17 cellular contexts compared by ENCODE assay signal in the genomic region with DNA sequence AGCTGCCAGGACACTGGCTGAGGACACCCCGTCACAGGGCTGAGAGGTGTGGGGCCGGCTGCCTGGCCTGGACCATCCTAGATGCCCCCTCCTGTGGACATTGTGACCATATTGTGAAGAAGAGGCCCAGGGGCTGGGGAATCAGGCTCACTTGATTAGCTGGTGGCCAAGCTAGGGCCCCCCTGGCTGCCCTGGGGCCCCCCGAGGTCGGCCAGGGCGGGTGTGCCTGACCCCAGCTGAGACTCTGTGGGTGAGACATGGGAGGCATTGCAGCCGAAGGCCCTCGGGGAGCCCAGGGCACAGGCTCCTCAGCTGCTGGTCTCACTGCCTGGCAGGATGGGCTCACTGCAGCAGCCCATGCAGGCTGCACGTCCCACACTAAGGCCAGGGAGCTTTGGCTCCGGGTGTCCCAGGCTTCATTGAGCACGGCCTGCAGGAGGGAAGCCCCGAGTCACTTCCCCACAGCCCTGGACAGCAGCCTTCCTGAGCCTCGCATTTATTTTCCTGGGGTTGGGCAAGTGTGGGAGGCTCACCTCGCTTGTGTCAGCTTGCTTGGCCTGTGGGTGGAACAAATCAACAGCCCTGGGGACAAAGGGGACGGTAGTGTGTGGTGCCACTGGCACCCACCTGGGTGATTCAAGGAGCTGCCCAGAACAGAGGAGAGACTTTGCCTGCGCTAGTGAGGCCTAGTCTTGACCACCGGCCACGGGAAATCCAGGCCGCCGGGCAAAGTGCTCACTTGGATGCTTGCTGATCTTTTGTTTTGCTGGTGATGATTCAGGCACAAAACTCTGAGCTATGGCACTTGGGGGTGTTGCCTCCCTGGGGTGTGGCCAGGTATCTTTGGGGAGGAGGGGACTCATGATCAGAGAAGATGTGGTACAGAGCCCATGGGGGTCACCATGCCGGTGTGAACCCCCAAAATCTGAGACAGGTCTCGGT. TPM values are rescaled to one million over a fixed set of nuclear protein-coding genes. Genes with fewer than 3 reads are reported as not detected.
DNase-seq lines count a peak whose midpoint lies in the region; ATAC-seq, FAIRE-seq and TF ChIP-seq lines count a peak whose summit lies in the region.
"Had no signal": no experiment of that assay in that cellular context is flagged by ENCODE, and none has a peak within 500 bp of the region (broad histone marks: within the 10 kb centered on the region; RNA-seq: fewer than 3 reads in every experiment).

No MANE protein-coding gene starts in this region.

- H3K79me1 ChIP-seq in H1 (ENCODE audit: low read depth, low read length) = no peaks in the 10 kb centered on the region

- H3K56ac ChIP-seq in H1 (replicated peaks; ENCODE audit: insufficient read length, low read depth, low read length) = no peak overlapping the region

- H4K20me1 ChIP-seq in H1 (replicated peaks in 1 of 2; ENCODE audit: control insufficient read depth in 1 of 2, insufficient read depth in 2 of 2, low read length in 2 of 2) = no peaks in the 10 kb centered on the region

- no peaks in the 10 kb centered on the region for H3K36me3 Mint-ChIP-seq in osteocyte (ENCODE audit: unreplicated experiment)
- H3K36me3 Mint-ChIP-seq: activated naive CD8-positive, alpha-beta T cell had no signal

- no peak for ATAC-seq in HG02678 (IDR thresholded peaks at IDR 0.05; ENCODE audit: unreplicated experiment)
- ATAC-seq in GM18517 (IDR thresholded peaks at IDR 0.05; ENCODE audit: unreplicated experiment) = no peak
- no peak for ATAC-seq in HG03469 (IDR thresholded peaks at IDR 0.05; ENCODE audit: unreplicated experiment)
- ATAC-seq: gastrocnemius medialis had no signal

- H3K9me3 Mint-ChIP-seq in osteocyte (ENCODE audit: unreplicated experiment) = peaks cover 6% of the 10 kb centered on the region

- POLR2A ChIA-PET in H1 (lab: Charles Lee; ENCODE audit: partially characterized antibody) = interaction anchor here (1.1 kb wide), 1 partner anchor 56 kb away, joined by 3 read pairs; no protein-coding TSS in a partner anchor

- 88% methylated on average over 21 of the region's 21 CpGs; no CpG with 5 or more reads in 1 of the 2 experiments for WGBS in H1 (ENCODE audit: extremely low coverage in 1 of 2, insufficient coverage in 1 of 2, insufficient read length in 1 of 2, insufficient replicate concordance in 2 of 2, low coverage in 1 of 2, low lambda C conversion rate in 2 of 2, missing lambda C conversion rate in 1 of 2), 2 experiments

- TF ChIP-seq POLR2A in NB4 (IDR thresholded peaks at IDR 0.05; ENCODE audit: extremely low read depth, insufficient read length) = no peak
- no peak for TF ChIP-seq POLR2A in H1 (IDR thresholded peaks at IDR 0.05; ENCODE audit: control extremely low read depth in 1 of 2, low read depth in 2 of 2, low read length in 2 of 2)

- H3K18ac ChIP-seq in H1 (ENCODE audit: extremely low read depth, low read length) = peak overlapping the region; percentile 48; the same call in 1 of the 2 replicates

- no peaks in the 10 kb centered on the region for H3K36me3 ChIP-seq in H1 (ENCODE audit: control insufficient read depth in 2 of 4, insufficient read depth in 4 of 4, low read length in 3 of 4)
- H3K36me3 ChIP-seq: gastrocnemius medialis had no signal

- peaks cover 2% of the 10 kb centered on the region for H3K4me1 Mint-ChIP-seq in osteocyte (ENCODE audit: unreplicated experiment)

- no peak overlapping the region for H2AK5ac ChIP-seq in H1 (ENCODE audit: low read depth, low read length)

- H2BK5ac ChIP-seq in H1 (ENCODE audit: low read depth, low read length) = no peak overlapping the region

- H3K9me3 ChIP-seq in H1 (ENCODE audit: insufficient read depth in 2 of 2, low read depth in 1 of 2, low read length in 1 of 2) = peaks cover 17 to 20% of the 10 kb centered on the region in 2 experiments
- H3K9me3 ChIP-seq: gastrocnemius medialis had no signal

- H2AFZ ChIP-seq in H1 (ENCODE audit: low read length) = no peak overlapping the region

- H3K79me2 ChIP-seq in H1 (ENCODE audit: control insufficient read depth in 1 of 2, insufficient read depth in 2 of 2, low read length in 2 of 2) = no peaks in the 10 kb centered on the region

- H3K4ac ChIP-seq in H1 (replicated peaks; ENCODE audit: insufficient read length, low read depth, low read length) = no peak overlapping the region

- H2BK12ac ChIP-seq in H1 (ENCODE audit: low read depth, low read length) = 0 out of 2 replicates have a peak overlapping the region, but pooled peaks have one; percentile 9

- H3K27me3 ChIP-seq in H1 (replicated peaks in 1 of 4; ENCODE audit: control insufficient read depth in 3 of 4, extremely low read depth in 1 of 4, insufficient read depth in 3 of 4, low read length in 3 of 4) = no peaks in the 10 kb centered on the region

- TF ChIP-seq RAD21 in H1 (IDR thresholded peaks at IDR 0.05 in 1 of 2, conservative IDR thresholded peaks at IDR 0.05 in 1 of 2; ENCODE audit: low read depth in 2 of 2, low read length in 2 of 2) = no peak

- CTCF ChIA-PET in H1 (lab: Charles Lee; ENCODE audit: partially characterized antibody) = no interaction called here

- H4K91ac ChIP-seq in H1 (replicated peaks; ENCODE audit: insufficient read length, low read length) = peak overlapping the region; percentile 85

- no peak overlapping the region for H3K23ac ChIP-seq in H1 (ENCODE audit: insufficient read length)

- TF ChIP-seq EP300 in H1 (IDR thresholded peaks at IDR 0.05; ENCODE audit: borderline replicate concordance in 1 of 2, low read depth in 2 of 2, low read length in 2 of 2) = no peak

- H3K4me2 ChIP-seq in H1 (ENCODE audit: insufficient read depth in 1 of 2, low read depth in 2 of 2, low read length in 2 of 2) = no peak overlapping the region; a peak in 1 of 4 replicates

- H3K14ac ChIP-seq in H1 (ENCODE audit: insufficient read length) = no peak overlapping the region

- peak; percentile 15 for DNase-seq in GM03348 (ENCODE audit: low spot score)
- peak; percentile 52 for DNase-seq in NB4 (ENCODE audit: low read depth)
- DNase-seq in H1 (ENCODE audit: low read depth in 1 of 2, low spot score in 2 of 2) = peak in 1 of 2 experiments; percentile 39
- DNase-seq in osteocyte (ENCODE audit: extremely low spot score, unreplicated experiment) = peak; percentile 81
- DNase-seq in T-helper 1 cell = no peak
- DNase-seq: caudate nucleus; gastrocnemius medialis; NCI-H1417; stimulated activated CD4-positive, alpha-beta T cell treated with anti-CD3 and anti-CD28 coated beads, Interleukin-15, amount 100 ng/mL, for 24 hours had no signal

- no peak overlapping the region for H3K27ac ChIP-seq in H1 (ENCODE audit: low read depth, low read length)
- H3K27ac ChIP-seq: C4-2B, gastrocnemius medialis had no signal

- H3K4me3 Mint-ChIP-seq in osteocyte (ENCODE audit: unreplicated experiment) = no peak overlapping the region
- H3K4me3 Mint-ChIP-seq: activated naive CD8-positive, alpha-beta T cell had no signal

- no peaks in the 10 kb centered on the region for H3K27me3 Mint-ChIP-seq in osteocyte (ENCODE audit: unreplicated experiment)
- H3K27me3 Mint-ChIP-seq: activated naive CD8-positive, alpha-beta T cell had no signal

- H2BK15ac ChIP-seq in H1 (ENCODE audit: low read length) = no peak overlapping the region; the same call in 1 of the 2 replicates

- no peak overlapping the region; the same call in 1 of the 2 replicates for H4K8ac ChIP-seq in H1 (ENCODE audit: extremely low read depth, insufficient read depth, low read length)

- H3K4me3 ChIP-seq in NB4 (ENCODE audit: low read depth, low read length) (no peak overlapping the region), H1 (ENCODE audit: extremely low read depth in 1 of 4, insufficient read depth in 2 of 4, low read depth in 3 of 4, low read length in 4 of 4) (no peak overlapping the region)
- H3K4me3 ChIP-seq: gastrocnemius medialis had no signal

- peak overlapping the region; percentile 15 for H4K5ac ChIP-seq in H1 (ENCODE audit: insufficient read length, low read depth, low read length)

- no peaks in the 10 kb centered on the region for H3K23me2 ChIP-seq in H1 (ENCODE audit: low read depth, low read length)

- peaks cover 0 to 20% (median 7%) of the 10 kb centered on the region in 4 experiments; a peak in 6 of 7 replicates for H3K4me1 ChIP-seq in H1 (replicated peaks in 1 of 4; ENCODE audit: control insufficient read depth in 3 of 4, insufficient read depth in 4 of 4, low read length in 3 of 4)
- H3K4me1 ChIP-seq: gastrocnemius medialis had no signal

- TF ChIP-seq CTCF in NB4 (IDR thresholded peaks at IDR 0.05; ENCODE audit: low read depth, low read length) = no peak
- TF ChIP-seq CTCF in H1 (IDR thresholded peaks at IDR 0.05; ENCODE audit: control extremely low read depth in 1 of 3, insufficient read depth in 1 of 3, low read depth in 1 of 3, low read length in 3 of 3) = no peak
- TF ChIP-seq CTCF in osteocyte (IDR thresholded peaks at IDR 0.05) = no peak

- H2BK20ac ChIP-seq in H1 (ENCODE audit: low read length) = no peak overlapping the region

- H3K9ac ChIP-seq in H1 (replicated peaks in 1 of 4; ENCODE audit: extremely low read depth in 1 of 4, low read depth in 3 of 4, low read length in 3 of 4) = no peak overlapping the region

- H2BK120ac ChIP-seq in H1 (replicated peaks; ENCODE audit: low read depth, low read length) = no peak overlapping the region

- no peak overlapping the region for H3K27ac Mint-ChIP-seq in osteocyte (ENCODE audit: unreplicated experiment)
- H3K27ac Mint-ChIP-seq: activated naive CD8-positive, alpha-beta T cell had no signal

- FAIRE-seq in H1 (lab: Jason Lieb, UNC) = no peak
- FAIRE-seq: endometrium had no signal

RNA-seq across cellular contexts. Expression of gene GAL3ST2, which starts 1.3 kb away (rescaled TPM):
- not detected in 2 replicates for total RNA-seq in H1 (2021; fragmentation: NEBNext Ultra II Directional; extraction: Animal tissue kit (Norgen Biotek cat#: 25700))
- 0.14 TPM in 1 of 2 replicates, not detected in the other for polyA plus RNA-seq in H1 (2011; rRNA removed)
- 0.06 TPM for polyA plus RNA-seq in H1 (2011; cell fraction: cytosol; rRNA removed)
- polyA plus RNA-seq in H1 (2011; cell fraction: nucleus; rRNA removed) = 0.44 TPM
- polyA plus RNA-seq in H1 (2012, experiment 1 of 2) = 0.15 to 0.21 TPM (median 0.17 TPM) in 3 of 4 replicates, not detected in the other
- polyA plus RNA-seq in H1 (2012, experiment 2 of 2) = not detected
- polyA plus RNA-seq in H1 (2013, experiment 1 of 2) = 0.12 TPM
- polyA plus RNA-seq in H1 (2013, experiment 2 of 2) = 0.09 TPM
- polyA minus RNA-seq in H1 (2011; rRNA and poly(A)+ RNA removed) = 0.13 TPM in 1 of 2 replicates, not detected in the other
- not detected for polyA minus RNA-seq in H1 (2011; cell fraction: cytosol; rRNA and poly(A)+ RNA removed)
- 0.90 TPM for polyA minus RNA-seq in H1 (2011; cell fraction: nucleus; rRNA and poly(A)+ RNA removed)
- 0.48 TPM in 1 of 2 replicates, not detected in the other for total RNA-seq in osteocyte
- total RNA-seq: posterior vena cava, SK-MEL-5 had no signal

RNA-seq across cellular contexts. Expression of gene NEU4, which starts 31.0 kb away (rescaled TPM):
- 0.50 and 0.82 TPM in 2 replicates for total RNA-seq in H1 (2021; fragmentation: NEBNext Ultra II Directional; extraction: Animal tissue kit (Norgen Biotek cat#: 25700))
- polyA plus RNA-seq in H1 (2011; rRNA removed) = 0.32 and 0.89 TPM in 2 replicates
- polyA plus RNA-seq in H1 (2011; cell fraction: cytosol; rRNA removed) = 0.45 TPM
- 2.0 TPM for polyA plus RNA-seq in H1 (2011; cell fraction: nucleus; rRNA removed)
- 0.23 to 0.82 TPM (median 0.62 TPM) in 3 of 4 replicates, not detected in the other for polyA plus RNA-seq in H1 (2012, experiment 1 of 2)
- 0.28 TPM for polyA plus RNA-seq in H1 (2012, experiment 2 of 2)
- 0.39 TPM for polyA plus RNA-seq in H1 (2013, experiment 1 of 2)
- 0.07 TPM for polyA plus RNA-seq in H1 (2013, experiment 2 of 2)
- polyA minus RNA-seq in H1 (2011; rRNA and poly(A)+ RNA removed) = not detected in 2 replicates
- not detected for polyA minus RNA-seq in H1 (2011; cell fraction: cytosol; rRNA and poly(A)+ RNA removed)
- polyA minus RNA-seq in H1 (2011; cell fraction: nucleus; rRNA and poly(A)+ RNA removed) = 0.50 TPM
- total RNA-seq in osteocyte = not detected in 2 replicates
- total RNA-seq: SK-MEL-5 had no signal

RNA-seq across cellular contexts. Expression of gene D2HGDH, which starts 43.5 kb away (rescaled TPM):
- total RNA-seq in H1 (2021; fragmentation: NEBNext Ultra II Directional; extraction: Animal tissue kit (Norgen Biotek cat#: 25700)) = 8.1 and 8.3 TPM in 2 replicates
- polyA plus RNA-seq in H1 (2011; rRNA removed) = 3.4 and 9.8 TPM in 2 replicates
- polyA plus RNA-seq in H1 (2011; cell fraction: cytosol; rRNA removed) = 7.6 TPM
- 34.5 TPM for polyA plus RNA-seq in H1 (2011; cell fraction: nucleus; rRNA removed)
- 7.6 to 12.7 TPM (median 8.9 TPM) in 4 replicates for polyA plus RNA-seq in H1 (2012, experiment 1 of 2)
- polyA plus RNA-seq in H1 (2012, experiment 2 of 2) = 3.3 TPM
- 4.2 TPM for polyA plus RNA-seq in H1 (2013, experiment 1 of 2)
- polyA plus RNA-seq in H1 (2013, experiment 2 of 2) = 3.3 TPM
- polyA minus RNA-seq in H1 (2011; rRNA and poly(A)+ RNA removed) = 5.0 and 7.3 TPM in 2 replicates
- 10.3 TPM for polyA minus RNA-seq in H1 (2011; cell fraction: cytosol; rRNA and poly(A)+ RNA removed)
- 19.0 TPM for polyA minus RNA-seq in H1 (2011; cell fraction: nucleus; rRNA and poly(A)+ RNA removed)
- 32.5 and 36.8 TPM in 2 replicates for total RNA-seq in osteocyte

Comparison
In these comparisons a context has a peak if more than half of its experiments do, and no peak if none do; other contexts are left out.
1. DNase-seq: peak in GM03348 (single experiment), NB4 (single experiment) and osteocyte (single experiment); none in T-helper 1 cell (0 of 5).